Comparison of ENCODE assay signal across 1 cellular context in genomic region chr2:128228894-128229293, GRCh38.
TF ChIP-seq lines count a peak whose summit lies in the region.

No MANE protein-coding gene starts in this region.

TF ChIP-seq in GM23338, 12 proteins besides CTCF, POLR2A, EP300 and RAD21 (continued from another document):
- TF ChIP-seq ETS1 (IDR thresholded peaks at IDR 0.05) (no peak), EZH2 (IDR thresholded peaks at IDR 0.05; ENCODE audit: low read depth, unreplicated experiment) (no peak)
TF ChIP-seq in GM23338: peak in this region for 0.
